Comparison of ENCODE assay signal across 23 cellular contexts in genomic region chr16:81550412-81550768, GRCh38.
A peak's percentile ranks its signal among the peaks of the same experiment; 100 is the strongest.
DNase-seq lines count a peak whose midpoint lies in the region; ATAC-seq and TF ChIP-seq lines count a peak whose summit lies in the region.
"Had no signal": no experiment of that assay in that cellular context is flagged by ENCODE, and none has a peak within 500 bp of the region (broad histone marks: within the 10 kb centered on the region; RNA-seq: fewer than 3 reads in every experiment).

No MANE protein-coding gene starts in this region.

- no peak overlapping the region for H3K27ac ChIP-seq in CD4-positive, alpha-beta memory T cell (ENCODE audit: low read depth, low read length)
- H3K27ac ChIP-seq in foreskin keratinocyte (peak overlapping the region; percentile 81), osteoblast (ENCODE audit: low read depth, low read length) (peak overlapping the region; percentile 91)
- H3K27ac ChIP-seq: ovary, suprapubic skin, uterus had no signal

- H3K9me3 Mint-ChIP-seq in CD4-positive, alpha-beta memory T cell, result no peaks in the 10 kb centered on the region
- H3K9me3 Mint-ChIP-seq in activated T-helper 1 cell treated with anti-CD3 and anti-CD28 coated beads, Interleukin-12 subunit alpha, Interleukin-12 subunit beta, Interleukin-2, Interleukin-4 antibody, amounts not matched to agents 30 ng/mL and 10 ng/mL and 1 ng/mL, durations not matched to agents 14 hours and 24 hours and 36 hours, result no peaks in the 10 kb centered on the region
- H3K9me3 Mint-ChIP-seq: CD4-positive, CD25-positive, alpha-beta regulatory T cell had no signal

- H3K4me2 ChIP-seq in osteoblast (ENCODE audit: insufficient read depth, low read length), result no peak overlapping the region

- peaks cover 7% of the 10 kb centered on the region for H4K20me1 ChIP-seq in osteoblast (ENCODE audit: insufficient read depth, low read length)

- H3K4me3 Mint-ChIP-seq in CD4-positive, alpha-beta memory T cell, result no peak overlapping the region
- H3K4me3 Mint-ChIP-seq in activated T-helper 1 cell treated with anti-CD3 and anti-CD28 coated beads, Interleukin-12 subunit alpha, Interleukin-12 subunit beta, Interleukin-2, Interleukin-4 antibody, amounts not matched to agents 30 ng/mL and 10 ng/mL and 1 ng/mL, durations not matched to agents 14 hours and 24 hours and 36 hours, result no peak overlapping the region
- H3K4me3 Mint-ChIP-seq: CD4-positive, CD25-positive, alpha-beta regulatory T cell; naive B cell had no signal

- no peak overlapping the region for H3K4me3 ChIP-seq in CD4-positive, alpha-beta memory T cell (ENCODE audit: low read length in 2 of 2)
- no peak overlapping the region for H3K4me3 ChIP-seq in osteoblast (ENCODE audit: insufficient read depth, low read length)
- H3K4me3 ChIP-seq: HAP-1, ovary, suprapubic skin, uterus had no signal

- no peaks in the 10 kb centered on the region for H3K9me3 ChIP-seq in CD4-positive, alpha-beta memory T cell (ENCODE audit: control insufficient read depth in 1 of 2, low read length in 2 of 2)
- H3K9me3 ChIP-seq in osteoblast (ENCODE audit: low read depth, low read length), result no peaks in the 10 kb centered on the region
- H3K9me3 ChIP-seq: HAP-1, ovary, suprapubic skin, uterus had no signal

- intact Hi-C loops in CD4-positive, alpha-beta memory T cell (cut with micrococcal nuclease), result no loop called here
- intact Hi-C loops in activated T-helper 1 cell treated with anti-CD3 and anti-CD28 coated beads, Interleukin-12 subunit alpha, Interleukin-12 subunit beta, Interleukin-2, Interleukin-4 antibody, amounts not matched to agents 30 ng/mL and 10 ng/mL and 1 ng/mL, durations not matched to agents 14 hours and 24 hours and 36 hours (cut with micrococcal nuclease), result loop anchor here (2.0 to 5.0 kb wide), 2 partner anchors 18 to 47 kb away; no protein-coding TSS in a partner anchor

- H3K36me3 ChIP-seq in CD4-positive, alpha-beta memory T cell (ENCODE audit: insufficient read depth, low read length), result peaks cover 5% of the 10 kb centered on the region
- H3K36me3 ChIP-seq in osteoblast (ENCODE audit: insufficient read depth, low read length), result no peaks in the 10 kb centered on the region
- H3K36me3 ChIP-seq: HAP-1, ovary, suprapubic skin, uterus had no signal

- CTCF ChIA-PET in CD4-positive, alpha-beta memory T cell (lab: Charles Lee; ENCODE audit: partially characterized antibody), result no interaction called here

- peak overlapping the region in 4 of 7 donors; percentile 14 to 88 (median 42) for H3K27ac Mint-ChIP-seq in CD4-positive, alpha-beta memory T cell
- H3K27ac Mint-ChIP-seq in activated T-helper 1 cell treated with anti-CD3 and anti-CD28 coated beads, Interleukin-12 subunit alpha, Interleukin-12 subunit beta, Interleukin-2, Interleukin-4 antibody, amounts not matched to agents 30 ng/mL and 10 ng/mL and 1 ng/mL, durations not matched to agents 14 hours and 24 hours and 36 hours, result peak overlapping the region; percentile 78

- no peaks in the 10 kb centered on the region for H3K27me3 ChIP-seq in CD4-positive, alpha-beta memory T cell (ENCODE audit: insufficient read depth, low read length)
- no peaks in the 10 kb centered on the region for H3K27me3 ChIP-seq in foreskin keratinocyte
- H3K27me3 ChIP-seq in osteoblast (ENCODE audit: insufficient read depth, low read length), result no peaks in the 10 kb centered on the region
- H3K27me3 ChIP-seq: ovary, suprapubic skin, uterus had no signal

- TF ChIP-seq CTCF in foreskin keratinocyte (conservative IDR thresholded peaks at IDR 0.05) (no peak), osteoblast (IDR thresholded peaks at IDR 0.05; ENCODE audit: extremely low read depth, low read depth, low read length) (no peak)

- H3K79me2 ChIP-seq in osteoblast (ENCODE audit: insufficient read depth, low read length), result peaks cover 63% of the 10 kb centered on the region

- POLR2A ChIA-PET in CD4-positive, alpha-beta memory T cell (lab: Charles Lee; ENCODE audit: partially characterized antibody), result no interaction called here

- H2AFZ ChIP-seq in osteoblast (ENCODE audit: low read length), result no peak overlapping the region

- DNase-seq in CD4-positive, alpha-beta memory T cell, result no peak
- DNase-seq in activated T-helper 1 cell treated with anti-CD3 and anti-CD28 coated beads, Interleukin-12 subunit alpha, Interleukin-12 subunit beta, Interleukin-2, Interleukin-4 antibody, amounts not matched to agents 30 ng/mL and 10 ng/mL and 1 ng/mL, durations not matched to agents 14 hours and 24 hours and 36 hours (ENCODE audit: low spot score), result no peak
- DNase-seq in foreskin keratinocyte (no peak), osteoblast (ENCODE audit: insufficient read length, low spot score, missing footprints) (peak; percentile 83), COR-L47 (lab: John Stamatoyannopoulos, UW) (no peak), NCI-H2107 (lab: John Stamatoyannopoulos, UW) (no peak), NCI-H2196 (lab: John Stamatoyannopoulos, UW; ENCODE audit: unreplicated experiment) (no peak)
- no peak for DNase-seq in stimulated activated naive CD4-positive, alpha-beta T cell treated with Interleukin-2 at 50 U/mL for 16 hours (lab: John Stamatoyannopoulos, UW)
- DNase-seq: activated CD4-positive, alpha-beta T cell treated with anti-CD3 and anti-CD28 coated beads for 1 hour; activated naive CD4-positive, alpha-beta T cell treated with Interleukin-2 at 50 U/mL for 16 hours; activated T-cell treated with anti-CD3 and anti-CD28 coated beads, Interleukin-2, amount 50 U/mL, for 1 hour; CD4-positive, CD25-positive, alpha-beta regulatory T cell; central memory CD4-positive, alpha-beta T cell; DMS53; GF-D8; naive B cell; NCI-H187; ovary; right cardiac atrium; SIG-M5; uterus had no signal

- H3K27me3 Mint-ChIP-seq in CD4-positive, alpha-beta memory T cell, result no peaks in the 10 kb centered on the region
- H3K27me3 Mint-ChIP-seq in activated T-helper 1 cell treated with anti-CD3 and anti-CD28 coated beads, Interleukin-12 subunit alpha, Interleukin-12 subunit beta, Interleukin-2, Interleukin-4 antibody, amounts not matched to agents 30 ng/mL and 10 ng/mL and 1 ng/mL, durations not matched to agents 14 hours and 24 hours and 36 hours (ENCODE audit: insufficient read depth), result no peaks in the 10 kb centered on the region
- H3K27me3 Mint-ChIP-seq: naive B cell had no signal

- H3K36me3 Mint-ChIP-seq in CD4-positive, alpha-beta memory T cell, result peaks cover 2 to 9% of the 10 kb centered on the region in 2 donors
- H3K36me3 Mint-ChIP-seq in activated T-helper 1 cell treated with anti-CD3 and anti-CD28 coated beads, Interleukin-12 subunit alpha, Interleukin-12 subunit beta, Interleukin-2, Interleukin-4 antibody, amounts not matched to agents 30 ng/mL and 10 ng/mL and 1 ng/mL, durations not matched to agents 14 hours and 24 hours and 36 hours (ENCODE audit: low read depth), result peaks cover 9% of the 10 kb centered on the region

- H3K4me1 ChIP-seq in CD4-positive, alpha-beta memory T cell (ENCODE audit: insufficient read depth, low read length), result peaks cover 27% of the 10 kb centered on the region
- peaks cover 40% of the 10 kb centered on the region for H3K4me1 ChIP-seq in foreskin keratinocyte
- peaks cover 27% of the 10 kb centered on the region for H3K4me1 ChIP-seq in osteoblast (ENCODE audit: insufficient read depth, low read length)
- H3K4me1 ChIP-seq: HAP-1, uterus had no signal

- ATAC-seq in foreskin keratinocyte, result no peak
- ATAC-seq: right cardiac atrium had no signal

- peaks cover 25 to 69% (median 47%) of the 10 kb centered on the region in 4 donors for H3K4me1 Mint-ChIP-seq in CD4-positive, alpha-beta memory T cell
- peaks cover 47% of the 10 kb centered on the region for H3K4me1 Mint-ChIP-seq in activated T-helper 1 cell treated with anti-CD3 and anti-CD28 coated beads, Interleukin-12 subunit alpha, Interleukin-12 subunit beta, Interleukin-2, Interleukin-4 antibody, amounts not matched to agents 30 ng/mL and 10 ng/mL and 1 ng/mL, durations not matched to agents 14 hours and 24 hours and 36 hours (ENCODE audit: low read depth)
